Comparison of ENCODE assay signal across 10 cellular contexts in genomic region chr5:150599917-150600511, GRCh38. TPM values are rescaled to one million over a fixed set of nuclear protein-coding genes. Genes with fewer than 3 reads are reported as not detected.
A peak's percentile ranks its signal among the peaks of the same experiment; 100 is the strongest.
DNase-seq lines count a peak whose midpoint lies in the region; ATAC-seq, FAIRE-seq and TF ChIP-seq lines count a peak whose summit lies in the region.
"Had no signal": no experiment of that assay in that cellular context is flagged by ENCODE, and none has a peak within 500 bp of the region (broad histone marks: within the 10 kb centered on the region; RNA-seq: fewer than 3 reads in every experiment).

No MANE protein-coding gene starts in this region.

- peaks cover 3% of the 10 kb centered on the region for H3K4me1 Mint-ChIP-seq in glutamatergic neuron (ENCODE audit: low read depth, unreplicated experiment)
- no peaks in the 10 kb centered on the region for H3K4me1 Mint-ChIP-seq in T-helper 2 cell treated with Interferon-gamma antibody and Interleukin-4, amounts not matched to agents 5 μg/mL and 100 μg/mL, for 36 hours (ENCODE audit: low read depth)
- H3K4me1 Mint-ChIP-seq in T-helper 17 cell, result no peaks in the 10 kb centered on the region
- H3K4me1 Mint-ChIP-seq: central memory CD8-positive, alpha-beta T cell had no signal

- H3K36me3 Mint-ChIP-seq in glutamatergic neuron (ENCODE audit: unreplicated experiment) (no peaks in the 10 kb centered on the region), T-helper 17 cell (ENCODE audit: low read depth) (no peaks in the 10 kb centered on the region)
- no peaks in the 10 kb centered on the region for H3K36me3 Mint-ChIP-seq in T-helper 2 cell treated with Interferon-gamma antibody and Interleukin-4, amounts not matched to agents 5 μg/mL and 100 μg/mL, for 36 hours (ENCODE audit: low read depth)

- H3K27ac ChIP-seq in A549, result peak overlapping the region in 1 of 2 experiments; percentile 69; a peak in 3 of 6 replicates
- H3K27ac ChIP-seq: C4-2B had no signal

- peaks cover 14% of the 10 kb centered on the region for H3K4me1 ChIP-seq in A549

- H3K4me2 ChIP-seq in A549, result peak overlapping the region; percentile 45

- no peak for FAIRE-seq in A549 (lab: Jason Lieb, UNC)
- FAIRE-seq in bronchial epithelial cell (lab: Jason Lieb, UNC), result no peak

- peaks cover 2% of the 10 kb centered on the region for H3K27me3 Mint-ChIP-seq in glutamatergic neuron (ENCODE audit: unreplicated experiment)
- no peaks in the 10 kb centered on the region for H3K27me3 Mint-ChIP-seq in T-helper 2 cell treated with Interferon-gamma antibody and Interleukin-4, amounts not matched to agents 5 μg/mL and 100 μg/mL, for 36 hours (ENCODE audit: low read depth)
- H3K27me3 Mint-ChIP-seq in T-helper 17 cell, result peaks cover 13% of the 10 kb centered on the region

- TF ChIP-seq EP300 in A549 (IDR thresholded peaks at IDR 0.05), result no peak

- no peaks in the 10 kb centered on the region for H3K27me3 ChIP-seq in bronchial epithelial cell (ENCODE audit: control insufficient read depth, insufficient read depth, low read length)

- H3K4me3 Mint-ChIP-seq in glutamatergic neuron (ENCODE audit: unreplicated experiment) (no peak overlapping the region), T-helper 17 cell (no peak overlapping the region)
- H3K4me3 Mint-ChIP-seq in T-helper 2 cell treated with Interferon-gamma antibody and Interleukin-4, amounts not matched to agents 5 μg/mL and 100 μg/mL, for 36 hours, result no peak overlapping the region
- H3K4me3 Mint-ChIP-seq: central memory CD8-positive, alpha-beta T cell had no signal

- ATAC-seq in A549 (peak; percentile 59 to 87; a peak in 5 of 6 replicates), T-helper 17 cell (no peak)

- CTCF ChIA-PET in A549 (lab: Yijun Ruan, JAX), result no interaction called here

- no peak for TF ChIP-seq RAD21 in A549 (conservative IDR thresholded peaks at IDR 0.05 in 1 of 2, IDR thresholded peaks at IDR 0.05 in 1 of 2)

- WGBS in A549 (ENCODE audit: missing lambda C conversion rate), result 29% methylated on average over 11 of the region's 11 CpGs

- H3K9me3 ChIP-seq in A549, result no peaks in the 10 kb centered on the region
- no peaks in the 10 kb centered on the region for H3K9me3 ChIP-seq in T-helper 17 cell (ENCODE audit: control insufficient read depth, low read length, poor library complexity, severe bottlenecking)

- H3K4me3 ChIP-seq in A549, result no peak overlapping the region
- peak overlapping the region; percentile 32 for H3K4me3 ChIP-seq in bronchial epithelial cell (ENCODE audit: low read depth, low read length)

- POLR2A ChIA-PET in A549 (lab: Yijun Ruan, JAX), result no interaction called here

- DNase-seq in A549 (ENCODE audit: low read depth in 1 of 2, low spot score in 1 of 2) (peak; percentile 61 to 91), NCI-H1105 (lab: John Stamatoyannopoulos, UW) (peak; percentile 5), bronchial epithelial cell (ENCODE audit: low read depth) (peak; percentile 91), lung microvascular endothelial cell (ENCODE audit: low read depth in 2 of 2) (peak; percentile 88 to 92), glutamatergic neuron (no peak), T-helper 17 cell (no peak)
- DNase-seq in stimulated activated CD4-positive, alpha-beta T cell treated with anti-CD3 and anti-CD28 coated beads, Interleukin-2, amount 100 ng/mL, for 48 hours, result no peak
- no peak for DNase-seq in T-helper 2 cell treated with Interferon-gamma antibody and Interleukin-4, amounts not matched to agents 5 μg/mL and 100 μg/mL, for 36 hours (ENCODE audit: low spot score)

- no peaks in the 10 kb centered on the region for H3K9me3 Mint-ChIP-seq in glutamatergic neuron (ENCODE audit: unreplicated experiment)
- H3K9me3 Mint-ChIP-seq in T-helper 2 cell treated with Interferon-gamma antibody and Interleukin-4, amounts not matched to agents 5 μg/mL and 100 μg/mL, for 36 hours, result no peaks in the 10 kb centered on the region
- H3K9me3 Mint-ChIP-seq: central memory CD8-positive, alpha-beta T cell had no signal

- no peaks in the 10 kb centered on the region for H3K36me3 ChIP-seq in bronchial epithelial cell (ENCODE audit: control insufficient read depth, insufficient read depth, low read length)

- no peak for TF ChIP-seq CTCF in A549 (IDR thresholded peaks at IDR 0.05)
- no peak for TF ChIP-seq CTCF in bronchial epithelial cell (IDR thresholded peaks at IDR 0.05; ENCODE audit: insufficient read depth, low read length, severe bottlenecking)
- no peak for TF ChIP-seq CTCF in glutamatergic neuron (IDR thresholded peaks at IDR 0.05; ENCODE audit: partially characterized antibody, unreplicated experiment)

- TF ChIP-seq POLR2A in A549 (IDR thresholded peaks at IDR 0.05; ENCODE audit: low read length), result no peak

- H3K27ac Mint-ChIP-seq in glutamatergic neuron (ENCODE audit: unreplicated experiment), result no peak overlapping the region
- no peak overlapping the region for H3K27ac Mint-ChIP-seq in T-helper 2 cell treated with Interferon-gamma antibody and Interleukin-4, amounts not matched to agents 5 μg/mL and 100 μg/mL, for 36 hours
- no peak overlapping the region for H3K27ac Mint-ChIP-seq in T-helper 17 cell

TF ChIP-seq in A549, 52 proteins besides CTCF, POLR2A, EP300 and RAD21:
- no peak for TF ChIP-seq FOSL2 (IDR thresholded peaks at IDR 0.05)
- TF ChIP-seq FOSL2 (CRISPR knock-in tag; IDR thresholded peaks at IDR 0.05), result 0 out of 2 replicates have a peak, but pooled peaks have one; percentile 24
- peak; percentile 25 for TF ChIP-seq ZFP36 (IDR thresholded peaks at IDR 0.05; ENCODE audit: borderline replicate concordance, partially characterized antibody)
- no peak for TF ChIP-seq FOXS1 (CRISPR knock-in tag; IDR thresholded peaks at IDR 0.05)

RNA-seq across cellular contexts. Expression of gene SYNPO, which starts 40.4 kb away (rescaled TPM):
- polyA plus RNA-seq in A549 (2011; rRNA removed) (13.7 and 20.7 TPM in 2 replicates), A549 (2017; fragmentation: RNase III; extraction: RNeasy Plus Mini Kit Qiagen cat#74134 plus additional on column Dnase treatment) (33.9 to 43.8 TPM (median 37.1 TPM) in 3 replicates)
- 12.2 and 15.7 TPM in 2 replicates for polyA plus RNA-seq in A549 (2012; cell fraction: cytosol; rRNA removed)
- polyA plus RNA-seq in A549 (2012; cell fraction: nucleus; rRNA removed), result 28.5 and 29.0 TPM in 2 replicates
- polyA minus RNA-seq in A549 (2011; rRNA and poly(A)+ RNA removed), result 51.4 and 51.7 TPM in 2 replicates
- total RNA-seq in bronchial epithelial cell (1.3 and 2.2 TPM in 2 replicates), lung microvascular endothelial cell (7.4 and 10.7 TPM in 2 replicates), glutamatergic neuron (ENCODE audit: unreplicated experiment) (16.1 TPM), T-helper 17 cell (1 to 10 TPM in 1 of 2 donors, not detected in 1; 1.5 TPM)

Comparison
In these comparisons a context has a peak if more than half of its experiments do, and no peak if none do; other contexts are left out.
1. DNase-seq: peak in A549 (2 of 2), NCI-H1105 (single experiment), bronchial epithelial cell (single experiment) and lung microvascular endothelial cell (2 of 2); none in glutamatergic neuron (single experiment), stimulated activated CD4-positive, alpha-beta T cell treated with anti-CD3 and anti-CD28 coated beads, Interleukin-2, amount 100 ng/mL, for 48 hours (0 of 2), T-helper 2 cell treated with Interferon-gamma antibody and Interleukin-4, amounts not matched to agents 5 μg/mL and 100 μg/mL, for 36 hours (single experiment) and T-helper 17 cell (0 of 3).